27 cellular contexts compared by ENCODE assay signal in genomic region chr2:44879269-44880124, GRCh38.
"Had no signal": no experiment of that assay in that cellular context is flagged by ENCODE, and none has a peak within 500 bp of the region (broad histone marks: within the 10 kb centered on the region; RNA-seq: fewer than 3 reads in every experiment).

No MANE protein-coding gene starts in this region.

- H3K9me3 ChIP-seq: adrenal gland, colonic mucosa, Peyer's patch, SJCRH30 had no signal

- H3K4me1 Mint-ChIP-seq: activated naive CD8-positive, alpha-beta T cell treated with anti-CD3 and anti-CD28 coated beads, Interleukin-2, amount 10 ng/mL, durations not matched to agents 7 days and 5 days had no signal

- DNase-seq: activated CD4-positive, alpha-beta T cell treated with anti-CD3 and anti-CD28 coated beads for 4 hours; activated CD8-positive, alpha-beta memory T cell treated with anti-CD3 and anti-CD28 coated beads, Interleukin-2, amount 50 U/mL, for 4 hours; activated CD8-positive, alpha-beta T cell treated with anti-CD3 and anti-CD28 coated beads for 36 hours; activated gamma-delta T cell treated with Interleukin-2 at 50 U/mL for 16 hours; activated naive CD4-positive, alpha-beta T cell treated with anti-CD3 and anti-CD28 coated beads, Interleukin-2, amount 50 U/mL, for 16 hours; activated naive CD8-positive, alpha-beta T cell treated with anti-CD3 and anti-CD28 coated beads, Interleukin-2, amount 10 ng/mL, durations not matched to agents 7 days and 5 days; activated T-cell treated with anti-CD3 and anti-CD28 coated beads, Interleukin-2, amount 50 U/mL, for 72 hours; adrenal gland; anterior cingulate cortex; caudate nucleus; colonic mucosa; MG63; MV-4-11; NCI-H1092 treated with DMSO at 0.1 percent for 48 hours; NCI-H1417 treated with DMSO at 0.1 percent for 48 hours; NCI-H187; NCI-H2081; NCI-H226; NCI-H526; NCI-H774; Peyer's patch; Right ventricle myocardium superior; SJCRH30 had no signal

- H3K27me3 ChIP-seq: colonic mucosa, MG63, Peyer's patch, SJCRH30 had no signal

- H3K36me3 ChIP-seq: adrenal gland, colonic mucosa, MG63, Peyer's patch, SJCRH30 had no signal

- ATAC-seq: activated CD8-positive, alpha-beta T cell treated with anti-CD3 and anti-CD28 coated beads for 36 hours; activated T-cell treated with anti-CD3 and anti-CD28 coated beads, Interleukin-2, amount 50 U/mL, for 72 hours had no signal

- H3K27ac ChIP-seq: adrenal gland, colonic mucosa, KMS-11, Peyer's patch, RWPE1, SJCRH30 had no signal

- H3K9ac ChIP-seq: KMS-11 had no signal

- H3K36me3 Mint-ChIP-seq: activated naive CD8-positive, alpha-beta T cell treated with anti-CD3 and anti-CD28 coated beads, Interleukin-2, amount 10 ng/mL, durations not matched to agents 7 days and 5 days had no signal

- H3K27ac Mint-ChIP-seq: activated CD8-positive, alpha-beta T cell treated with anti-CD3 and anti-CD28 coated beads for 36 hours; activated naive CD8-positive, alpha-beta T cell treated with anti-CD3 and anti-CD28 coated beads, Interleukin-2, amount 10 ng/mL, durations not matched to agents 7 days and 5 days; activated T-cell treated with anti-CD3 and anti-CD28 coated beads, Interleukin-2, amount 50 U/mL, for 72 hours; activated T-helper 2 cell treated with anti-CD3 and anti-CD28 coated beads, Interferon-gamma antibody, Interleukin-2, Interleukin-4, amounts not matched to agents 10 μg/mL and 5 μg/mL and 100 μg/mL, durations not matched to agents 14 hours and 24 hours and 36 hours; T-helper 1 cell treated with Interleukin-12 subunit alpha and Interleukin-12 subunit beta and Interleukin-4 antibody, amounts not matched to agents 30 μg/mL and 1 μg/mL, for 36 hours had no signal

- H3K4me3 ChIP-seq: adrenal gland, colonic mucosa, MG63, Peyer's patch, SJCRH30 had no signal

- H3K4me2 ChIP-seq: KMS-11 had no signal

- H3K4me3 Mint-ChIP-seq: activated CD8-positive, alpha-beta T cell treated with anti-CD3 and anti-CD28 coated beads for 36 hours; activated naive CD8-positive, alpha-beta T cell treated with anti-CD3 and anti-CD28 coated beads, Interleukin-2, amount 10 ng/mL, durations not matched to agents 7 days and 5 days; activated T-cell treated with anti-CD3 and anti-CD28 coated beads, Interleukin-2, amount 50 U/mL, for 72 hours; T-helper 1 cell treated with Interleukin-12 subunit alpha and Interleukin-12 subunit beta and Interleukin-4 antibody, amounts not matched to agents 30 μg/mL and 1 μg/mL, for 36 hours had no signal

- H3K4me1 ChIP-seq: adrenal gland, colonic mucosa, Peyer's patch, SJCRH30 had no signal
